Comparison of ENCODE assay signal across 27 cellular contexts in the genomic region with DNA sequence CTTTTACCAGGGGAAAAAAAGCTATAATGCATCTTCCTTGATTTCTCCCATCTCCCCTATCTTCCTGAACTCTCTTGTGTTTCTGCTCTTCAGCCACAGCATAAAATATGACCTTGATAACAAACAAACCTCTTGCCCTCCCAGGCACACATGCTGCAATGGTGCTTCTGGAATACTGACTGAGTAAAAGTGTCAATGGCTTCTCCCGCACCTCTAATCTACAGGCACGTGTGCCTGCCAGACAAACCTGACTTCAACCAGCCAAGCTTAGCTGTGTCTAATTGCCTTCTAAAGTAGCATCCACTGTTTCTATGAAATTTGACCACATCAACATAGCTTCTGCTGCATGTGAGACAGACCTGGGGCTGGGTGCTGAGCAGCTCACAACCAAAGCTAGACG. TPM values are rescaled to one million over a fixed set of nuclear protein-coding genes. Genes with fewer than 3 reads are reported as not detected.
"Had no signal": no experiment of that assay in that cellular context is flagged by ENCODE, and none has a peak within 500 bp of the region (broad histone marks: within the 10 kb centered on the region; RNA-seq: fewer than 3 reads in every experiment).

No MANE protein-coding gene starts in this region.

- H3K36me3 ChIP-seq: lower lobe of right lung, pancreas, prostate gland, right lobe of liver, tibial nerve, uterus had no signal

- H3K27me3 ChIP-seq: right lobe of liver, tibial nerve, uterus had no signal

- H3K27me3 Mint-ChIP-seq: naive B cell; stimulated activated memory B cell treated with anti-CD40 and anti-IgM and Interleukin-4, amounts not matched to agents 10 μg/mL and 1 μg/mL and 100 μg/mL, for 72 hours; stimulated activated naive CD8-positive, alpha-beta T cell treated with anti-CD3 and anti-CD28 coated beads, Interleukin-15, amount 100 ng/mL, for 72 hours had no signal

- H3K36me3 Mint-ChIP-seq: immature natural killer cell; naive B cell; natural killer cell; stimulated activated memory B cell treated with anti-CD40 and anti-IgM and Interleukin-4, amounts not matched to agents 10 μg/mL and 1 μg/mL and 100 μg/mL, for 72 hours; type B pancreatic cell had no signal

- DNase-seq: hypothalamus; immature natural killer cell; kidney; lower lobe of right lung; mammary epithelial cell; mesenchymal stem cell; naive B cell; natural killer cell; nephron progenitor cell; pancreas; posterior cingulate gyrus; retina; right lobe of liver; stimulated activated CD4-positive, alpha-beta T cell treated with anti-CD3 and anti-CD28 coated beads, Interleukin-1b, Interleukin-23, amount 100 ng/mL, for 48 hours; stimulated activated CD4-positive, alpha-beta T cell treated with anti-CD3 and anti-CD28 coated beads, Interleukin-2, amount 100 ng/mL, for 48 hours; stimulated activated CD4-positive, alpha-beta T cell treated with anti-CD3 and anti-CD28 coated beads, Interleukin-4, amount 100 ng/mL, for 4 hours; stimulated activated CD8-positive, alpha-beta memory T cell treated with anti-CD3 and anti-CD28 coated beads, Interleukin-4, amount 100 ng/mL, for 48 hours; stimulated activated naive CD4-positive, alpha-beta T cell treated with Interleukin-2 at 50 U/mL for 16 hours; stimulated activated naive CD8-positive, alpha-beta T cell treated with anti-CD3 and anti-CD28 coated beads, Interleukin-15, amount 100 ng/mL, for 72 hours; substantia nigra; uterus had no signal

- H3K9me3 Mint-ChIP-seq: nephron progenitor cell; stimulated activated naive CD8-positive, alpha-beta T cell treated with anti-CD3 and anti-CD28 coated beads, Interleukin-15, amount 100 ng/mL, for 72 hours; type B pancreatic cell had no signal

- H3K4me3 Mint-ChIP-seq: immature natural killer cell; naive B cell; natural killer cell; nephron progenitor cell; stimulated activated memory B cell treated with anti-CD40 and anti-IgM and Interleukin-4, amounts not matched to agents 10 μg/mL and 1 μg/mL and 100 μg/mL, for 72 hours; stimulated activated naive CD8-positive, alpha-beta T cell treated with anti-CD3 and anti-CD28 coated beads, Interleukin-15, amount 100 ng/mL, for 72 hours; type B pancreatic cell had no signal

- FAIRE-seq: islet of Langerhans, kidney, pancreas had no signal

- H3K4me1 ChIP-seq: lower lobe of right lung, pancreas, prostate gland, tibial nerve, uterus had no signal

- H3K4me1 Mint-ChIP-seq: immature natural killer cell; naive B cell; natural killer cell; stimulated activated memory B cell treated with anti-CD40 and anti-IgM and Interleukin-4, amounts not matched to agents 10 μg/mL and 1 μg/mL and 100 μg/mL, for 72 hours; stimulated activated naive CD8-positive, alpha-beta T cell treated with anti-CD3 and anti-CD28 coated beads, Interleukin-15, amount 100 ng/mL, for 72 hours had no signal

- H3K4me2 ChIP-seq: smooth muscle cell had no signal

- H3K4me3 ChIP-seq: lower lobe of right lung, pancreas, prostate gland, right lobe of liver, smooth muscle cell, tibial nerve, uterus had no signal

- H3K9me3 ChIP-seq: lower lobe of right lung, pancreas, prostate gland, right lobe of liver, tibial nerve, uterus had no signal

- H3K27ac ChIP-seq: lower lobe of right lung, pancreas, prostate gland, tibial nerve, uterus had no signal

- ATAC-seq: lower lobe of right lung; natural killer cell; stimulated activated memory B cell treated with anti-CD40 and anti-IgM and Interleukin-4, amounts not matched to agents 10 μg/mL and 1 μg/mL and 100 μg/mL, for 72 hours; stimulated activated naive CD8-positive, alpha-beta T cell treated with anti-CD3 and anti-CD28 coated beads, Interleukin-15, amount 100 ng/mL, for 72 hours had no signal

- H3K27ac Mint-ChIP-seq: immature natural killer cell; naive B cell; natural killer cell; nephron progenitor cell; stimulated activated memory B cell treated with anti-CD40 and anti-IgM and Interleukin-4, amounts not matched to agents 10 μg/mL and 1 μg/mL and 100 μg/mL, for 72 hours; stimulated activated naive CD8-positive, alpha-beta T cell treated with anti-CD3 and anti-CD28 coated beads, Interleukin-15, amount 100 ng/mL, for 72 hours; type B pancreatic cell had no signal

RNA-seq across cellular contexts. Expression of gene OPCML, which starts 12.7 kb away (rescaled TPM):
- total RNA-seq: natural killer cell had no signal
- polyA plus RNA-seq: immature natural killer cell had no signal
